In genomic region chr12:6181583-6182278, GRCh38 we compare ENCODE assay signal across 12 cellular contexts. TPM values are rescaled to one million over a fixed set of nuclear protein-coding genes. Genes with fewer than 3 reads are reported as not detected.
DNase-seq lines count a peak whose midpoint lies in the region; TF ChIP-seq lines count a peak whose summit lies in the region.
"Had no signal": no experiment of that assay in that cellular context is flagged by ENCODE, and none has a peak within 500 bp of the region (broad histone marks: within the 10 kb centered on the region; RNA-seq: fewer than 3 reads in every experiment).

No MANE protein-coding gene starts in this region.

- H3K4me1 ChIP-seq in colonic mucosa: peaks cover 19% of the 10 kb centered on the region
- peaks cover 23 to 72% (median 50%) of the 10 kb centered on the region in 4 donors for H3K4me1 ChIP-seq in tibial artery
- H3K4me1 ChIP-seq: HAP-1 had no signal

- peaks cover 10% of the 10 kb centered on the region for H3K4me1 Mint-ChIP-seq in nephron

- H3K27me3 ChIP-seq in colonic mucosa (no peaks in the 10 kb centered on the region), tibial artery (no peaks in the 10 kb centered on the region)

- intact Hi-C loops in colonic mucosa (cut with DNase I): no loop called here
- intact Hi-C loops in tibial artery (cut with DNase I; ENCODE audit: low total_unique reads): no loop called here

- H3K36me3 Mint-ChIP-seq in nephron (ENCODE audit: low read depth): no peaks in the 10 kb centered on the region
- H3K36me3 Mint-ChIP-seq: activated naive CD4-positive, alpha-beta T cell treated with anti-CD3 and anti-CD28 coated beads, Interleukin-2, amount 50 U/mL, for 72 hours had no signal

- peak overlapping the region; percentile 0 to 56 (median 42) for H3K4me3 Mint-ChIP-seq in nephron

- H3K27me3 Mint-ChIP-seq in nephron (ENCODE audit: low read depth): no peaks in the 10 kb centered on the region

- H3K36me3 ChIP-seq in colonic mucosa (no peaks in the 10 kb centered on the region), tibial artery (no peaks in the 10 kb centered on the region)
- H3K36me3 ChIP-seq: HAP-1 had no signal

- H3K4me3 ChIP-seq in colonic mucosa: no peak overlapping the region
- H3K4me3 ChIP-seq in tibial artery: peak overlapping the region in 1 of 2 donors; percentile 3
- H3K4me3 ChIP-seq: HAP-1, lung had no signal

- H3K27ac ChIP-seq in colonic mucosa: peak overlapping the region; percentile 60
- H3K27ac ChIP-seq in tibial artery: peak overlapping the region; percentile 70 to 82

- peak overlapping the region; percentile 34 to 83 (median 81) for H3K27ac Mint-ChIP-seq in nephron

- no peaks in the 10 kb centered on the region for H3K9me3 ChIP-seq in colonic mucosa
- H3K9me3 ChIP-seq in tibial artery: no peaks in the 10 kb centered on the region
- H3K9me3 ChIP-seq: HAP-1 had no signal

- peak overlapping the region; percentile 13 to 58 for H3K9ac ChIP-seq in colonic mucosa (ENCODE audit: low read depth in 2 of 2, low read length in 2 of 2)

- no peaks in the 10 kb centered on the region for H3K9me3 Mint-ChIP-seq in nephron
- H3K9me3 Mint-ChIP-seq: activated naive CD4-positive, alpha-beta T cell treated with anti-CD3 and anti-CD28 coated beads, Interleukin-2, amount 50 U/mL, for 72 hours had no signal

- TF ChIP-seq CTCF in colonic mucosa (IDR thresholded peaks at IDR 0.05): no peak
- no peak for TF ChIP-seq CTCF in nephron (IDR thresholded peaks at IDR 0.05; ENCODE audit: unreplicated experiment in 3 of 3)
- no peak for TF ChIP-seq CTCF in tibial artery (IDR thresholded peaks at IDR 0.05)

- DNase-seq in NCI-H1694 treated with DMSO at 0.1 percent for 48 hours (lab: John Stamatoyannopoulos, UW) (peak; percentile 33), NCI-H1694 (lab: John Stamatoyannopoulos, UW) (no peak), colonic mucosa (no peak), tibial artery (no peak), foreskin melanocyte (no peak), SHP77 treated with DMSO at 0.1 percent for 48 hours (lab: John Stamatoyannopoulos, UW) (no peak)
- no peak for DNase-seq in activated CD4-positive, CD25-positive, alpha-beta regulatory T cell treated with anti-CD3 and anti-CD28 coated beads, Interleukin-2, amount 50 U/mL, for 72 hours
- DNase-seq: stimulated activated naive CD4-positive, alpha-beta T cell had no signal

RNA-seq across cellular contexts. Expression of gene CD9, which starts 18.5 kb away (rescaled TPM):
- total RNA-seq in colonic mucosa: 100 to 1,000 TPM; 589 to 665 TPM

RNA-seq across cellular contexts. Expression of gene VWF, which starts 57.3 kb away (rescaled TPM):
- total RNA-seq in colonic mucosa: 10 to 100 TPM; 20.9 to 63.2 TPM
